In genomic region chrX:13372203-13372980, GRCh38 we compare ENCODE assay signal across 25 cellular contexts. TPM values are rescaled to one million over a fixed set of nuclear protein-coding genes. Genes with fewer than 3 reads are reported as not detected.
"Had no signal": no experiment of that assay in that cellular context is flagged by ENCODE, and none has a peak within 500 bp of the region (broad histone marks: within the 10 kb centered on the region; RNA-seq: fewer than 3 reads in every experiment).

No MANE protein-coding gene starts in this region.

- H3K36me3 ChIP-seq: gastrocnemius medialis, left ventricle myocardium inferior, tibial artery, uterus had no signal

- H3K36me3 Mint-ChIP-seq: activated naive CD4-positive, alpha-beta T cell treated with anti-CD3 and anti-CD28 coated beads, Interleukin-2, amount 10 ng/mL, durations not matched to agents 7 days and 5 days had no signal

- H3K27me3 ChIP-seq: gastrocnemius medialis, tibial artery, uterus had no signal

- DNase-seq: activated B cell treated with CpG ODN at 0.5 μM for 24 hours; activated CD4-positive, alpha-beta T cell treated with anti-CD3 and anti-CD28 coated beads for 4 hours; activated CD8-positive, alpha-beta T cell treated with anti-CD3 and anti-CD28 coated beads for 36 hours; activated naive CD4-positive, alpha-beta T cell treated with anti-CD3 and anti-CD28 coated beads, Interleukin-2, amount 10 ng/mL, durations not matched to agents 7 days and 5 days; activated naive CD8-positive, alpha-beta T cell treated with anti-CD3 and anti-CD28 coated beads, Interleukin-2, amount 50 U/mL, for 24 hours; activated T-cell treated with anti-CD3 and anti-CD28 coated beads, Interleukin-2, amount 50 U/mL, for 24 hours; anterior cingulate cortex; cerebellar nuclear complex; effector memory CD8-positive, alpha-beta T cell; gastrocnemius medialis; head of caudate nucleus; left ventricle myocardium inferior; mesendoderm; naive thymus-derived CD4-positive, alpha-beta T cell; stimulated activated CD4-positive, alpha-beta T cell treated with anti-CD3 and anti-CD28 coated beads, Interleukin-4, amount 100 ng/mL, for 4 hours; stimulated activated naive CD4-positive, alpha-beta T cell; tibial artery; uterus had no signal

- H3K4me3 ChIP-seq: gastrocnemius medialis, left ventricle myocardium inferior, smooth muscle cell, tibial artery, uterus had no signal

- H3K9me3 ChIP-seq: gastrocnemius medialis, left ventricle myocardium inferior, tibial artery, uterus had no signal

- ATAC-seq: effector memory CD8-positive, alpha-beta T cell; gastrocnemius medialis; naive thymus-derived CD4-positive, alpha-beta T cell; sciatic nerve had no signal

- H2AFZ ChIP-seq: parathyroid adenoma had no signal

- H3K27ac ChIP-seq: gastrocnemius medialis, left ventricle myocardium inferior, parathyroid adenoma had no signal

- H3K9me3 Mint-ChIP-seq: activated B cell treated with CpG ODN at 0.5 μM for 24 hours; activated CD8-positive, alpha-beta T cell treated with anti-CD3 and anti-CD28 coated beads for 36 hours; activated naive CD4-positive, alpha-beta T cell treated with anti-CD3 and anti-CD28 coated beads, Interleukin-2, amount 10 ng/mL, durations not matched to agents 7 days and 5 days; activated naive CD8-positive, alpha-beta T cell treated with anti-CD3 and anti-CD28 coated beads, Interleukin-2, amount 50 U/mL, for 24 hours; activated T-cell treated with anti-CD3 and anti-CD28 coated beads, Interleukin-2, amount 50 U/mL, for 24 hours; effector memory CD8-positive, alpha-beta T cell had no signal

- H3K27ac Mint-ChIP-seq: activated B cell treated with CpG ODN at 0.5 μM for 24 hours; activated naive CD4-positive, alpha-beta T cell treated with anti-CD3 and anti-CD28 coated beads, Interleukin-2, amount 10 ng/mL, durations not matched to agents 7 days and 5 days; activated T-cell treated with anti-CD3 and anti-CD28 coated beads, Interleukin-2, amount 50 U/mL, for 24 hours; effector memory CD8-positive, alpha-beta T cell; naive thymus-derived CD4-positive, alpha-beta T cell had no signal

- H3K4me3 Mint-ChIP-seq: activated B cell treated with CpG ODN at 0.5 μM for 24 hours; activated CD8-positive, alpha-beta T cell treated with anti-CD3 and anti-CD28 coated beads for 36 hours; activated naive CD4-positive, alpha-beta T cell treated with anti-CD3 and anti-CD28 coated beads, Interleukin-2, amount 10 ng/mL, durations not matched to agents 7 days and 5 days; activated naive CD8-positive, alpha-beta T cell treated with anti-CD3 and anti-CD28 coated beads, Interleukin-2, amount 50 U/mL, for 24 hours; activated T-cell treated with anti-CD3 and anti-CD28 coated beads, Interleukin-2, amount 50 U/mL, for 24 hours; effector memory CD8-positive, alpha-beta T cell; naive thymus-derived CD4-positive, alpha-beta T cell had no signal

- H3K4me1 ChIP-seq: gastrocnemius medialis, left ventricle myocardium inferior, parathyroid adenoma, uterus had no signal

- H3K27me3 Mint-ChIP-seq: activated B cell treated with CpG ODN at 0.5 μM for 24 hours; activated CD8-positive, alpha-beta T cell treated with anti-CD3 and anti-CD28 coated beads for 36 hours; activated naive CD4-positive, alpha-beta T cell treated with anti-CD3 and anti-CD28 coated beads, Interleukin-2, amount 10 ng/mL, durations not matched to agents 7 days and 5 days; activated naive CD8-positive, alpha-beta T cell treated with anti-CD3 and anti-CD28 coated beads, Interleukin-2, amount 50 U/mL, for 24 hours; effector memory CD8-positive, alpha-beta T cell; naive thymus-derived CD4-positive, alpha-beta T cell had no signal

- H3K79me2 ChIP-seq: parathyroid adenoma had no signal

- H3K9ac ChIP-seq: parathyroid adenoma had no signal

- H3K4me1 Mint-ChIP-seq: activated naive CD4-positive, alpha-beta T cell treated with anti-CD3 and anti-CD28 coated beads, Interleukin-2, amount 10 ng/mL, durations not matched to agents 7 days and 5 days had no signal

RNA-seq across cellular contexts. Expression of gene ATXN3L, which starts 52.5 kb away (rescaled TPM):
- total RNA-seq: activated B cell treated with CpG ODN at 0.5 μM for 24 hours; activated CD8-positive, alpha-beta T cell treated with anti-CD3 and anti-CD28 coated beads for 36 hours; fibroblast of lung; gastrocnemius medialis; kidney epithelial cell; left ventricle myocardium inferior; mucosa of gallbladder; naive thymus-derived CD4-positive, alpha-beta T cell; sciatic nerve; smooth muscle cell; subcutaneous adipose tissue; uterus had no signal
- polyA plus RNA-seq: fibroblast of lung; naive thymus-derived CD4-positive, alpha-beta T cell; smooth muscle cell had no signal
